In genomic region chr4:143421609-143422008, GRCh38 we compare ENCODE assay signal across 24 cellular contexts.
DNase-seq lines count a peak whose midpoint lies in the region; ATAC-seq, FAIRE-seq and TF ChIP-seq lines count a peak whose summit lies in the region.
"Had no signal": no experiment of that assay in that cellular context is flagged by ENCODE, and none has a peak within 500 bp of the region (broad histone marks: within the 10 kb centered on the region; RNA-seq: fewer than 3 reads in every experiment).

No MANE protein-coding gene starts in this region.

- no peaks in the 10 kb centered on the region for H3K36me3 ChIP-seq in KMS-11 (ENCODE audit: insufficient read depth)
- no peaks in the 10 kb centered on the region for H3K36me3 ChIP-seq in astrocyte (ENCODE audit: insufficient read depth, low read length)

- H3K4me3 Mint-ChIP-seq in astrocyte (ENCODE audit: unreplicated experiment) (no peak overlapping the region), naive B cell (peak overlapping the region in 1 of 8 donors; percentile 74)
- H3K4me3 Mint-ChIP-seq: B cell; CD4-positive, CD25-positive, alpha-beta regulatory T cell had no signal

- H3K4me3 ChIP-seq in KMS-11 (IDR thresholded peaks at IDR 0.05; ENCODE audit: insufficient read depth, low read depth, low read length) (no peak overlapping the region), astrocyte (ENCODE audit: insufficient read depth, low read depth, low read length) (no peak overlapping the region)
- H3K4me3 ChIP-seq: SJCRH30 had no signal

- TF ChIP-seq CTCF in KMS-11 (conservative IDR thresholded peaks at IDR 0.05; ENCODE audit: low read depth, low read length) (no peak), astrocyte (IDR thresholded peaks at IDR 0.05; ENCODE audit: insufficient read depth, low read depth, low read length) (no peak)

- H3K4me1 ChIP-seq in KMS-11 (ENCODE audit: low read depth, poor library complexity, severe bottlenecking), result peaks cover 29% of the 10 kb centered on the region
- no peaks in the 10 kb centered on the region for H3K4me1 ChIP-seq in astrocyte (ENCODE audit: insufficient read depth, low read length)

- H3K27ac Mint-ChIP-seq in astrocyte (ENCODE audit: unreplicated experiment) (no peak overlapping the region), naive B cell (peak overlapping the region in 4 of 6 donors; percentile 70 to 90 (median 80))
- H3K27ac Mint-ChIP-seq: B cell; CD4-positive, CD25-positive, alpha-beta regulatory T cell had no signal

- no peaks in the 10 kb centered on the region for H3K27me3 Mint-ChIP-seq in astrocyte (ENCODE audit: low read depth, unreplicated experiment)
- no peaks in the 10 kb centered on the region for H3K27me3 Mint-ChIP-seq in naive B cell
- H3K27me3 Mint-ChIP-seq: B cell had no signal

- H3K36me3 Mint-ChIP-seq in astrocyte (ENCODE audit: low read depth, unreplicated experiment) (peaks cover 15% of the 10 kb centered on the region), naive B cell (peaks cover 0 to 3% of the 10 kb centered on the region in 2 donors)
- H3K36me3 Mint-ChIP-seq: CD4-positive, CD25-positive, alpha-beta regulatory T cell had no signal

- H3K9ac ChIP-seq in KMS-11 (no peak overlapping the region), astrocyte (ENCODE audit: low read length) (no peak overlapping the region)

- no peaks in the 10 kb centered on the region for H3K9me3 ChIP-seq in astrocyte (ENCODE audit: insufficient read depth, low read depth, low read length)
- H3K9me3 ChIP-seq: SJCRH30 had no signal

- no peaks in the 10 kb centered on the region for H3K27me3 ChIP-seq in KMS-11 (ENCODE audit: insufficient read depth, low read depth)
- no peaks in the 10 kb centered on the region for H3K27me3 ChIP-seq in astrocyte (ENCODE audit: insufficient read depth, low read length)
- H3K27me3 ChIP-seq: SJCRH30 had no signal

- H3K4me2 ChIP-seq in KMS-11 (peak overlapping the region; percentile 50; the same call in 1 of the 2 replicates), astrocyte (ENCODE audit: low read length) (no peak overlapping the region)

- no peak for FAIRE-seq in astrocyte (lab: Jason Lieb, UNC)
- FAIRE-seq: GM12891, H54 had no signal

- no peak overlapping the region for H3K27ac ChIP-seq in KMS-11
- H3K27ac ChIP-seq in astrocyte (ENCODE audit: low read depth, low read length), result no peak overlapping the region
- H3K27ac ChIP-seq: HL-60, SJCRH30 had no signal

- ATAC-seq in naive B cell (ENCODE audit: low read depth in 2 of 2) (no peak), esophagus mucosa (no peak)

- H3K9me3 Mint-ChIP-seq in astrocyte (ENCODE audit: unreplicated experiment) (no peaks in the 10 kb centered on the region), naive B cell (peaks cover 0 to 4% (median 2%) of the 10 kb centered on the region in 7 donors)

- H3K79me2 ChIP-seq in KMS-11 (ENCODE audit: insufficient read depth, low read depth) (no peaks in the 10 kb centered on the region), astrocyte (ENCODE audit: insufficient read depth, low read length) (no peaks in the 10 kb centered on the region)

- H3K4me1 Mint-ChIP-seq in astrocyte (ENCODE audit: low read depth, unreplicated experiment), result no peaks in the 10 kb centered on the region
- peaks cover 24 to 52% (median 38%) of the 10 kb centered on the region in 3 donors for H3K4me1 Mint-ChIP-seq in naive B cell
- H3K4me1 Mint-ChIP-seq: CD4-positive, CD25-positive, alpha-beta regulatory T cell had no signal

- H4K20me1 ChIP-seq in KMS-11 (ENCODE audit: insufficient read depth), result no peaks in the 10 kb centered on the region
- no peaks in the 10 kb centered on the region for H4K20me1 ChIP-seq in astrocyte (ENCODE audit: insufficient read depth, low read length)

- H2AFZ ChIP-seq in KMS-11 (ENCODE audit: low read depth) (no peak overlapping the region), astrocyte (ENCODE audit: low read depth, low read length) (no peak overlapping the region)

- DNase-seq in A172 (ENCODE audit: low spot score), result peak; percentile 36
- DNase-seq in astrocyte (ENCODE audit: low read depth), result peak; percentile 20
- DNase-seq in naive B cell, result no peak
- DNase-seq in SIG-M5 treated with dmso at 0.1 percent for 504 hours (lab: John Stamatoyannopoulos, UW; ENCODE audit: unreplicated experiment), result no peak
- no peak for DNase-seq in NCI-H146 treated with DMSO at 0.1 percent for 48 hours (lab: John Stamatoyannopoulos, UW; ENCODE audit: unreplicated experiment)
- no peak for DNase-seq in occipital lobe (lab: John Stamatoyannopoulos, UW)
- DNase-seq: 8988T; CD4-positive, CD25-positive, alpha-beta regulatory T cell; COR-L47; EL; Kasumi-1; NCI-H1105; NCI-H1694; NCI-H2081 treated with DMSO at 0.1 percent for 48 hours; NCI-H510A; NCI-H748 treated with DMSO at 0.1 percent for 48 hours; OCI-M1; SJCRH30 had no signal

Comparison
In these comparisons a context has a peak if more than half of its experiments do, and no peak if none do; other contexts are left out.
1. DNase-seq: peak in A172 (single experiment) and astrocyte (single experiment); none in naive B cell (single experiment), SIG-M5 treated with dmso at 0.1 percent for 504 hours (single experiment), NCI-H146 treated with DMSO at 0.1 percent for 48 hours (single experiment) and occipital lobe (single experiment).